ENCODE assay signal across 8 cellular contexts in the genomic region with DNA sequence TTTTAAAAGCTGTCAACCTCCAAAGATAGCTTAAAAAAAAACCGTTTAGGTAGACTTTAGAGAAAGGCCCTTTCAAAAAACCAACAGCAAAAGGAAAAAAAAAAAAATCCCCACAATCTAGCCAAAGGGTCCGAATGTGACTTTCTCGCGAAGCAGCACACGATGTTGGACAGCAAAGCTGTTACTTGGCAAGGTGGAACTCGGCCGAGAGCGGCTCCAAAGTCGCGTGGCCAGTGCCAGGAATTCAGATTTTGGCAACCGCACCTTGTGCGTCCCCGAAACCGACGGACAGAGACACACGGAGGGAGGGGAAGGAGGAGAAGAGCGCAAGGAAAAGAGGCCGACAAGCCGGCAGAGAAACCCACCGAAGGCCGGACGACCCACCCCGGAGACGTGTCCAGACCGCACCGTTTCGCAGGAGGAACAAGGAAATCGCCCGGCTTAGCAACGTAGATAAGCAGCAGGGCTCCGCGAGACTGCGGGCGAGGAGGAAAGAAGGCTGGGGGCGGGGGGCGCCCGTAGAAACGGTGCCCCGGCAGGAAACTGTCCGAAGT.
DNase-seq lines count a peak whose midpoint lies in the region; ATAC-seq and TF ChIP-seq lines count a peak whose summit lies in the region.

No MANE protein-coding gene starts in this region.

- H3K4me3 ChIP-seq in HUES48 (ENCODE audit: low read depth, low read length) (peak overlapping the region; percentile 64), neutrophil (ENCODE audit: low read depth in 1 of 2, low read length in 1 of 2) (peak overlapping the region; percentile 40 to 54)

- H3K36me3 Mint-ChIP-seq in CD14-positive monocyte, result peaks cover 4 to 10% of the 10 kb centered on the region in 2 donors
- no peaks in the 10 kb centered on the region for H3K36me3 Mint-ChIP-seq in activated CD4-positive, alpha-beta memory T cell treated with anti-CD3 and anti-CD28 coated beads, Interleukin-2, amount 10 ng/mL, durations not matched to agents 7 days and 5 days (ENCODE audit: low read depth)

- peak overlapping the region; percentile 41; the same call in 1 of the 2 replicates for H3K9ac ChIP-seq in HUES48 (ENCODE audit: low read depth, low read length)

- H3K4me1 Mint-ChIP-seq in CD14-positive monocyte, result peaks cover 34% of the 10 kb centered on the region
- H3K4me1 Mint-ChIP-seq in activated CD4-positive, alpha-beta memory T cell treated with anti-CD3 and anti-CD28 coated beads, Interleukin-2, amount 10 ng/mL, durations not matched to agents 7 days and 5 days, result peaks cover 20% of the 10 kb centered on the region

- peaks cover 59 to 80% (median 70%) of the 10 kb centered on the region in 3 donors for H3K27me3 Mint-ChIP-seq in CD14-positive monocyte (ENCODE audit: low read depth in 3 of 3)
- H3K27me3 Mint-ChIP-seq in activated CD4-positive, alpha-beta memory T cell treated with anti-CD3 and anti-CD28 coated beads, Interleukin-2, amount 10 ng/mL, durations not matched to agents 7 days and 5 days, result peaks cover 72% of the 10 kb centered on the region

- intact Hi-C loops in CD14-positive monocyte (cut with micrococcal nuclease), result loop anchor here (5.0 kb wide), 1 partner anchor 516 kb away; a partner anchor contains a TSS

- TF ChIP-seq CTCF in CD14-positive monocyte (IDR thresholded peaks at IDR 0.05) (no peak), foreskin keratinocyte (conservative IDR thresholded peaks at IDR 0.05) (no peak), neutrophil (IDR thresholded peaks at IDR 0.05) (no peak)

- H3K36me3 ChIP-seq in HUES48 (ENCODE audit: control insufficient read depth, insufficient read depth, low read length), result no peaks in the 10 kb centered on the region
- no peaks in the 10 kb centered on the region for H3K36me3 ChIP-seq in neutrophil

- DNase-seq in CD14-positive monocyte (ENCODE audit: low spot score) (peak; percentile 42), foreskin keratinocyte (peak; percentile 41 to 65), superior temporal gyrus (ENCODE audit: extremely low spot score) (no peak), kidney glomerular epithelial cell (lab: John Stamatoyannopoulos, UW) (no peak)
- peak; percentile 16 for DNase-seq in activated CD4-positive, alpha-beta memory T cell treated with anti-CD3 and anti-CD28 coated beads, Interleukin-2, amount 10 ng/mL, durations not matched to agents 7 days and 5 days
- DNase-seq in activated CD4-positive, CD25-positive, alpha-beta regulatory T cell treated with anti-CD3 and anti-CD28 coated beads, Interleukin-2, amount 50 U/mL, for 72 hours, result no peak

- peak; percentile 40 for ATAC-seq in foreskin keratinocyte

- H3K4me1 ChIP-seq in HUES48 (ENCODE audit: control insufficient read depth, insufficient read depth, low read length), result peaks cover 19% of the 10 kb centered on the region
- H3K4me1 ChIP-seq in foreskin keratinocyte, result no peaks in the 10 kb centered on the region
- H3K4me1 ChIP-seq in neutrophil (ENCODE audit: control insufficient read depth in 1 of 2, insufficient read depth in 1 of 2, low read depth in 1 of 2, low read length in 1 of 2), result peaks cover 36 to 49% of the 10 kb centered on the region in 2 experiments

- peak overlapping the region in 2 of 7 donors; percentile 55 to 71 for H3K27ac Mint-ChIP-seq in CD14-positive monocyte
- H3K27ac Mint-ChIP-seq in activated CD4-positive, alpha-beta memory T cell treated with anti-CD3 and anti-CD28 coated beads, Interleukin-2, amount 10 ng/mL, durations not matched to agents 7 days and 5 days, result no peak overlapping the region

- CTCF ChIA-PET in activated CD4-positive, alpha-beta memory T cell treated with anti-CD3 and anti-CD28 coated beads, Interleukin-2, amount 10 ng/mL, durations not matched to agents 7 days and 5 days (lab: Charles Lee), result interaction anchor here (0.5 kb wide), 1 partner anchor 97 kb away, joined by 3 read pairs; no protein-coding TSS in a partner anchor

- peak overlapping the region; percentile 79 to 97 for H3K4me3 Mint-ChIP-seq in CD14-positive monocyte
- H3K4me3 Mint-ChIP-seq in activated CD4-positive, alpha-beta memory T cell treated with anti-CD3 and anti-CD28 coated beads, Interleukin-2, amount 10 ng/mL, durations not matched to agents 7 days and 5 days, result no peak overlapping the region

- H3K9me3 ChIP-seq in HUES48 (ENCODE audit: control insufficient read depth, insufficient read depth, low read length) (no peaks in the 10 kb centered on the region), neutrophil (no peaks in the 10 kb centered on the region)

- H3K27ac ChIP-seq in HUES48 (ENCODE audit: low read depth, low read length) (no peak overlapping the region), foreskin keratinocyte (peak overlapping the region; percentile 27), neutrophil (no peak overlapping the region)

- peaks cover 0 to 10% (median 4%) of the 10 kb centered on the region in 7 donors for H3K9me3 Mint-ChIP-seq in CD14-positive monocyte
- H3K9me3 Mint-ChIP-seq in activated CD4-positive, alpha-beta memory T cell treated with anti-CD3 and anti-CD28 coated beads, Interleukin-2, amount 10 ng/mL, durations not matched to agents 7 days and 5 days, result no peaks in the 10 kb centered on the region

- POLR2A ChIA-PET in activated CD4-positive, alpha-beta memory T cell treated with anti-CD3 and anti-CD28 coated beads, Interleukin-2, amount 10 ng/mL, durations not matched to agents 7 days and 5 days (lab: Charles Lee), result no interaction called here

- peaks cover 70% of the 10 kb centered on the region for H3K27me3 ChIP-seq in HUES48 (ENCODE audit: control insufficient read depth, insufficient read depth, low read length)
- peaks cover 60% of the 10 kb centered on the region for H3K27me3 ChIP-seq in foreskin keratinocyte
- peaks cover 100% of the 10 kb centered on the region for H3K27me3 ChIP-seq in neutrophil

Comparison
In these comparisons a context has a peak if more than half of its experiments do, and no peak if none do; other contexts are left out.
1. DNase-seq: peak in CD14-positive monocyte (single experiment), activated CD4-positive, alpha-beta memory T cell treated with anti-CD3 and anti-CD28 coated beads, Interleukin-2, amount 10 ng/mL, durations not matched to agents 7 days and 5 days (single experiment) and foreskin keratinocyte (2 of 2); none in superior temporal gyrus (single experiment), kidney glomerular epithelial cell (single experiment) and activated CD4-positive, CD25-positive, alpha-beta regulatory T cell treated with anti-CD3 and anti-CD28 coated beads, Interleukin-2, amount 50 U/mL, for 72 hours (single experiment).